16 cellular contexts compared by ENCODE assay signal in genomic region chr10:17239276-17239660, GRCh38. TPM values are rescaled to one million over a fixed set of nuclear protein-coding genes. Genes with fewer than 3 reads are reported as not detected.
A peak's percentile ranks its signal among the peaks of the same experiment; 100 is the strongest.
DNase-seq lines count a peak whose midpoint lies in the region; ATAC-seq, FAIRE-seq and TF ChIP-seq lines count a peak whose summit lies in the region.
"Had no signal": no experiment of that assay in that cellular context is flagged by ENCODE, and none has a peak within 500 bp of the region (broad histone marks: within the 10 kb centered on the region; RNA-seq: fewer than 3 reads in every experiment).

No MANE protein-coding gene starts in this region.

- FAIRE-seq in K562 (lab: Jason Lieb, UNC): no peak
- FAIRE-seq: GM12878 had no signal

- no peak overlapping the region for H2AK5ac ChIP-seq in mesenchymal stem cell (ENCODE audit: low read length, severe bottlenecking)

- no peak overlapping the region for H2BK120ac ChIP-seq in mesenchymal stem cell (ENCODE audit: low read depth, low read length)

- no peak overlapping the region for H2BK5ac ChIP-seq in mesenchymal stem cell (ENCODE audit: low read depth, low read length, poor library complexity, severe bottlenecking)

- H3K4me2 ChIP-seq in K562 (ENCODE audit: insufficient read depth, low read length): no peak overlapping the region
- H3K4me2 ChIP-seq in mesenchymal stem cell (ENCODE audit: low read length, poor library complexity, severe bottlenecking): no peak overlapping the region

- in situ Hi-C loops in K562 (cut with MboI): no loop called here

- H3K4me1 ChIP-seq in K562 (replicated peaks in 1 of 2; ENCODE audit: control insufficient read depth in 2 of 2, insufficient read depth in 2 of 2, low read length in 2 of 2): peaks cover 0 to 9% of the 10 kb centered on the region in 2 experiments; a peak in 3 of 5 replicates
- peaks cover 2% of the 10 kb centered on the region for H3K4me1 ChIP-seq in mesenchymal stem cell (ENCODE audit: control insufficient read depth, insufficient read depth, low read depth, low read length)
- peaks cover 0 to 47% (median 18%) of the 10 kb centered on the region in 4 donors for H3K4me1 ChIP-seq in tibial nerve

- no peak overlapping the region for H3K4me3 ChIP-seq in K562
- H3K4me3 ChIP-seq in mesenchymal stem cell (ENCODE audit: insufficient read depth in 1 of 2, low read depth in 1 of 2, low read length in 2 of 2): no peak overlapping the region
- H3K4me3 ChIP-seq in tibial nerve: no peak overlapping the region
- H3K4me3 ChIP-seq: GM12878 had no signal

- H2BK12ac ChIP-seq in mesenchymal stem cell (ENCODE audit: low read length in 2 of 2): no peak overlapping the region

- H3K14ac ChIP-seq in mesenchymal stem cell (ENCODE audit: low read length in 2 of 2): no peak overlapping the region

- H3K4ac ChIP-seq in mesenchymal stem cell (ENCODE audit: low read depth in 1 of 2, low read length in 2 of 2): no peak overlapping the region

- DNase-seq in activated CD8-positive, alpha-beta T cell treated with anti-CD3 and anti-CD28 coated beads, Interleukin-2, amount 10 ng/mL, durations not matched to agents 7 days and 5 days: no peak
- DNase-seq in activated CD8-positive, alpha-beta T cell treated with anti-CD3 and anti-CD28 coated beads for 36 hours: no peak
- no peak for DNase-seq in K562 (ENCODE audit: extremely low read depth in 1 of 4, low spot score in 3 of 4)
- DNase-seq in mesenchymal stem cell: no peak
- DNase-seq in tibial nerve (ENCODE audit: low spot score in 2 of 2): no peak
- no peak for DNase-seq in inferior parietal cortex (ENCODE audit: extremely low spot score)
- DNase-seq in NCI-H1105 (lab: John Stamatoyannopoulos, UW): no peak
- no peak for DNase-seq in kidney tubule cell (ENCODE audit: low spot score)
- DNase-seq: activated CD4-positive, alpha-beta T cell treated with anti-CD3 and anti-CD28 coated beads, Interleukin-2, amount 50 U/mL, for 48 hours; left ventricle myocardium superior; NCI-H1048; NCI-H446 treated with DMSO at 0.1 percent for 48 hours; stimulated activated naive CD4-positive, alpha-beta T cell treated with Interleukin-2 at 50 U/mL for 16 hours had no signal

- H3K9me1 ChIP-seq in K562 (ENCODE audit: control insufficient read depth, insufficient read depth, low read length): no peaks in the 10 kb centered on the region

- no peaks in the 10 kb centered on the region for H3K79me2 ChIP-seq in K562 (ENCODE audit: control insufficient read depth, insufficient read depth, low read length)

- no peak for TF ChIP-seq POLR2A in K562 (conservative IDR thresholded peaks at IDR 0.05)
- no peak for TF ChIP-seq POLR2A in tibial nerve (IDR thresholded peaks at IDR 0.05)

- peak overlapping the region; percentile 35 for H3K27ac Mint-ChIP-seq in activated CD8-positive, alpha-beta T cell treated with anti-CD3 and anti-CD28 coated beads, Interleukin-2, amount 10 ng/mL, durations not matched to agents 7 days and 5 days
- no peak overlapping the region for H3K27ac Mint-ChIP-seq in activated CD8-positive, alpha-beta T cell treated with anti-CD3 and anti-CD28 coated beads for 36 hours
- H3K27ac Mint-ChIP-seq: activated T-helper 2 cell treated with anti-CD3 and anti-CD28 coated beads, Interferon-gamma antibody, Interleukin-2, Interleukin-4, amounts not matched to agents 10 μg/mL and 5 μg/mL and 100 μg/mL, durations not matched to agents 14 hours and 24 hours and 36 hours had no signal

- H3K27me3 Mint-ChIP-seq in activated CD8-positive, alpha-beta T cell treated with anti-CD3 and anti-CD28 coated beads, Interleukin-2, amount 10 ng/mL, durations not matched to agents 7 days and 5 days (ENCODE audit: low read depth): no peaks in the 10 kb centered on the region
- no peaks in the 10 kb centered on the region for H3K27me3 Mint-ChIP-seq in activated CD8-positive, alpha-beta T cell treated with anti-CD3 and anti-CD28 coated beads for 36 hours

- intact Hi-C loops in activated CD8-positive, alpha-beta T cell treated with anti-CD3 and anti-CD28 coated beads for 36 hours (cut with micrococcal nuclease): loop anchor here (10.0 kb wide), 1 partner anchor 406 kb away; the partner anchor contains the start of gene STAM
- intact Hi-C loops in K562 (cut with micrococcal nuclease): no loop called here

- H3K9ac ChIP-seq in K562 (ENCODE audit: insufficient read depth in 1 of 2, low read depth in 2 of 2, low read length in 2 of 2): no peak overlapping the region
- peak overlapping the region; percentile 99 for H3K9ac ChIP-seq in mesenchymal stem cell (ENCODE audit: low read length)

- 58% methylated on average over 2 of the region's 2 CpGs for WGBS in K562 (ENCODE audit: insufficient coverage, low coverage, missing lambda C conversion rate)
- 94% methylated on average over 2 of the region's 2 CpGs for WGBS in mesenchymal stem cell
- 71 to 78% methylated on average over 2 of the region's 2 CpGs for WGBS in tibial nerve, 2 donors

- no peak overlapping the region for H2BK15ac ChIP-seq in mesenchymal stem cell (ENCODE audit: low read depth, poor library complexity, severe bottlenecking)

- no peaks in the 10 kb centered on the region for H3K27me3 ChIP-seq in K562 (ENCODE audit: control insufficient read depth in 2 of 2, insufficient read depth in 2 of 2, low read length in 2 of 2)
- no peaks in the 10 kb centered on the region for H3K27me3 ChIP-seq in mesenchymal stem cell (ENCODE audit: control insufficient read depth in 1 of 2, insufficient read depth in 1 of 2, low read length in 2 of 2)
- no peaks in the 10 kb centered on the region for H3K27me3 ChIP-seq in tibial nerve

- H3K9me3 ChIP-seq in K562 (replicated peaks; ENCODE audit: control insufficient read depth, insufficient read depth, low read depth, low read length) (no peaks in the 10 kb centered on the region), mesenchymal stem cell (ENCODE audit: control insufficient read depth, low read length) (peaks cover 7% of the 10 kb centered on the region), tibial nerve (no peaks in the 10 kb centered on the region)

- no peaks in the 10 kb centered on the region for H3K79me1 ChIP-seq in mesenchymal stem cell (replicated peaks; ENCODE audit: low read length, poor library complexity, severe bottlenecking)

- H3K27ac ChIP-seq in K562 (ENCODE audit: extremely low read depth, low read depth, low read length) (no peak overlapping the region), mesenchymal stem cell (ENCODE audit: low read length, poor library complexity, severe bottlenecking) (peak overlapping the region; percentile 82), tibial nerve (peak overlapping the region; percentile 54 to 100 (median 77))
- H3K27ac ChIP-seq: 22Rv1 had no signal

- peaks cover 35% of the 10 kb centered on the region for H3K4me1 Mint-ChIP-seq in activated CD8-positive, alpha-beta T cell treated with anti-CD3 and anti-CD28 coated beads, Interleukin-2, amount 10 ng/mL, durations not matched to agents 7 days and 5 days (ENCODE audit: low read depth)
- H3K4me1 Mint-ChIP-seq in activated CD8-positive, alpha-beta T cell treated with anti-CD3 and anti-CD28 coated beads for 36 hours (ENCODE audit: low read depth): peaks cover 26% of the 10 kb centered on the region

- H3K36me3 Mint-ChIP-seq in activated CD8-positive, alpha-beta T cell treated with anti-CD3 and anti-CD28 coated beads, Interleukin-2, amount 10 ng/mL, durations not matched to agents 7 days and 5 days (ENCODE audit: low read depth): peaks cover 48% of the 10 kb centered on the region
- H3K36me3 Mint-ChIP-seq in activated CD8-positive, alpha-beta T cell treated with anti-CD3 and anti-CD28 coated beads for 36 hours (ENCODE audit: low read depth): peaks cover 27% of the 10 kb centered on the region

- no peak for TF ChIP-seq RAD21 in K562 (CRISPR knock-in tag; conservative IDR thresholded peaks at IDR 0.05 in 1 of 2, IDR thresholded peaks at IDR 0.05 in 1 of 2)

- no peak overlapping the region for H4K91ac ChIP-seq in mesenchymal stem cell (ENCODE audit: low read length)

- BruUV-seq in K562 (replicated peaks; lab: Mats Ljungman, UMichigan): no TSS peak

- no peak for TF ChIP-seq CTCF in activated CD8-positive, alpha-beta T cell treated with anti-CD3 and anti-CD28 coated beads for 36 hours (IDR thresholded peaks at IDR 0.05)
- TF ChIP-seq CTCF in K562 (IDR thresholded peaks at IDR 0.05 in 2 of 3, conservative IDR thresholded peaks at IDR 0.05 in 1 of 3; ENCODE audit: insufficient read depth in 2 of 3, low read depth in 1 of 3, low read length in 3 of 3) (no peak), tibial nerve (IDR thresholded peaks at IDR 0.05) (no peak)

- POLR2A ChIA-PET in activated CD8-positive, alpha-beta T cell treated with anti-CD3 and anti-CD28 coated beads, Interleukin-2, amount 10 ng/mL, durations not matched to agents 7 days and 5 days (lab: Charles Lee): no interaction called here
- POLR2A ChIA-PET in activated CD8-positive, alpha-beta T cell treated with anti-CD3 and anti-CD28 coated beads for 36 hours (lab: Charles Lee): no interaction called here
- POLR2A ChIA-PET in K562 (lab: Yijun Ruan, JAX): interaction anchor here (1.2 to 1.3 kb wide), 2 partner anchors 8 to 38 kb away, joined by 4 to 5 read pairs; partner anchors contain the start of gene TRDMT1

- no peaks in the 10 kb centered on the region for H3K9me3 Mint-ChIP-seq in activated CD8-positive, alpha-beta T cell treated with anti-CD3 and anti-CD28 coated beads, Interleukin-2, amount 10 ng/mL, durations not matched to agents 7 days and 5 days (ENCODE audit: insufficient read depth)
- no peaks in the 10 kb centered on the region for H3K9me3 Mint-ChIP-seq in activated CD8-positive, alpha-beta T cell treated with anti-CD3 and anti-CD28 coated beads for 36 hours
- H3K9me3 Mint-ChIP-seq: activated T-helper 2 cell treated with anti-CD3 and anti-CD28 coated beads, Interferon-gamma antibody, Interleukin-2, Interleukin-4, amounts not matched to agents 10 μg/mL and 5 μg/mL and 100 μg/mL, durations not matched to agents 14 hours and 24 hours and 36 hours had no signal

- H3K4me3 Mint-ChIP-seq in activated CD8-positive, alpha-beta T cell treated with anti-CD3 and anti-CD28 coated beads, Interleukin-2, amount 10 ng/mL, durations not matched to agents 7 days and 5 days: no peak overlapping the region
- no peak overlapping the region for H3K4me3 Mint-ChIP-seq in activated CD8-positive, alpha-beta T cell treated with anti-CD3 and anti-CD28 coated beads for 36 hours

- no peaks in the 10 kb centered on the region for H4K20me1 ChIP-seq in K562 (replicated peaks; ENCODE audit: control insufficient read depth, insufficient read depth, low read length)

- no peak overlapping the region for H4K8ac ChIP-seq in mesenchymal stem cell (ENCODE audit: low read length)

- H3K18ac ChIP-seq in mesenchymal stem cell (ENCODE audit: low read depth in 1 of 2, low read length in 2 of 2): no peak overlapping the region

- TF ChIP-seq EP300 in K562 (IDR thresholded peaks at IDR 0.05; ENCODE audit: low read length) (no peak), tibial nerve (IDR thresholded peaks at IDR 0.05) (no peak)

- no peak overlapping the region for H3K23ac ChIP-seq in mesenchymal stem cell (ENCODE audit: low read length in 2 of 2)

- H3K36me3 ChIP-seq in K562 (ENCODE audit: control insufficient read depth, insufficient read depth, low read length) (peaks cover 33% of the 10 kb centered on the region), mesenchymal stem cell (ENCODE audit: control insufficient read depth in 1 of 2, insufficient read depth in 2 of 2, low read depth in 1 of 2, low read length in 2 of 2) (peaks cover 9 to 38% of the 10 kb centered on the region in 2 experiments), tibial nerve (peaks cover 4 to 48% (median 15%) of the 10 kb centered on the region in 3 donors)

- CTCF ChIA-PET in activated CD8-positive, alpha-beta T cell treated with anti-CD3 and anti-CD28 coated beads, Interleukin-2, amount 10 ng/mL, durations not matched to agents 7 days and 5 days (lab: Charles Lee): no interaction called here
- CTCF ChIA-PET in activated CD8-positive, alpha-beta T cell treated with anti-CD3 and anti-CD28 coated beads for 36 hours (lab: Charles Lee): no interaction called here
- CTCF ChIA-PET in K562 (lab: Yijun Ruan, JAX; ENCODE audit: low intra/inter-chr PET ratio): no interaction called here

- H2AFZ ChIP-seq in K562 (ENCODE audit: low read depth, low read length) (0 out of 2 replicates have a peak overlapping the region, but pooled peaks have one; percentile 13), mesenchymal stem cell (ENCODE audit: low read depth, low read length) (no peak overlapping the region)

- ATAC-seq in activated CD8-positive, alpha-beta T cell treated with anti-CD3 and anti-CD28 coated beads, Interleukin-2, amount 10 ng/mL, durations not matched to agents 7 days and 5 days: no peak
- ATAC-seq in activated CD8-positive, alpha-beta T cell treated with anti-CD3 and anti-CD28 coated beads for 36 hours: no peak
- no peak for ATAC-seq in K562

RNA-seq across cellular contexts. Expression of gene VIM, which starts 11.2 kb away (rescaled TPM):
- 1,000 to 10,000 TPM; 2,550 to 2,568 TPM for total RNA-seq in activated CD8-positive, alpha-beta T cell treated with anti-CD3 and anti-CD28 coated beads, Interleukin-2, amount 10 ng/mL, durations not matched to agents 7 days and 5 days
- 100 to 1,000 TPM; 590 to 602 TPM for total RNA-seq in activated CD8-positive, alpha-beta T cell treated with anti-CD3 and anti-CD28 coated beads for 36 hours
- 119 and 160 TPM in 2 replicates for total RNA-seq in K562 (2011; cell fraction: chromatin; rRNA removed; ENCODE audit: low replicate concordance)
- total RNA-seq in K562 (2011; cell fraction: nucleolus; rRNA removed): 119 and 169 TPM in 2 replicates
- total RNA-seq in K562 (2011; cell fraction: nucleoplasm; rRNA removed): 116 and 178 TPM in 2 replicates
- total RNA-seq in K562 (2014; rRNA removed): 604 and 655 TPM in 2 replicates
- 264 and 301 TPM in 2 replicates for total RNA-seq in K562 (2014; rRNA removed; fragmentation: Illumina TruSeq; extraction: Trizol)
- 441 and 490 TPM in 2 replicates for total RNA-seq in K562 (2015; rRNA removed; fragmentation: Illumina TruSeq; extraction: Trizol)
- 571 and 621 TPM in 2 replicates for total RNA-seq in K562 (2021)
- polyA plus RNA-seq in K562 (2011; rRNA removed): 300 and 518 TPM in 2 replicates
- polyA plus RNA-seq in K562 (2011; cell fraction: cytosol; rRNA removed): 296 and 577 TPM in 2 replicates
- 267 and 332 TPM in 2 replicates for polyA plus RNA-seq in K562 (2011; cell fraction: nucleus; rRNA removed)
- 869 and 1,478 TPM in 2 replicates for polyA plus RNA-seq in K562 (2012)
- 458 and 481 TPM in 2 replicates for polyA plus RNA-seq in K562 (2014; fragmentation: Illumina TruSeq; extraction: Trizol)
- polyA plus RNA-seq in K562 (2014; fragmentation: Nextera tagmentation; extraction: Ambion mirVana): 100 to 1,000 TPM in 1 of 2 experiments, 10 to 100 TPM in 1; 86.0 to 123 TPM
- 275 and 383 TPM in 2 replicates for polyA plus RNA-seq in K562 (2014; rRNA removed)
- 448 and 611 TPM in 2 replicates for polyA minus RNA-seq in K562 (2011; rRNA and poly(A)+ RNA removed)
- 361 and 458 TPM in 2 replicates for polyA minus RNA-seq in K562 (2011; cell fraction: cytosol; rRNA and poly(A)+ RNA removed)
- polyA minus RNA-seq in K562 (2011; cell fraction: nucleus; rRNA and poly(A)+ RNA removed): 168 and 199 TPM in 2 replicates
- polyA plus RNA-seq in mesenchymal stem cell (2013, experiment 1 of 2): 5,108 TPM
- polyA plus RNA-seq in mesenchymal stem cell (2013, experiment 2 of 2): 5,084 TPM
- 1,000 to 10,000 TPM; 6,350 to 8,587 (median 8,002) TPM for total RNA-seq in tibial nerve

RNA-seq across cellular contexts. Expression of gene TRDMT1, which starts 37.8 kb away (rescaled TPM):
- 10 to 100 TPM; 11.6 to 13.6 TPM for total RNA-seq in activated CD8-positive, alpha-beta T cell treated with anti-CD3 and anti-CD28 coated beads, Interleukin-2, amount 10 ng/mL, durations not matched to agents 7 days and 5 days
- total RNA-seq in activated CD8-positive, alpha-beta T cell treated with anti-CD3 and anti-CD28 coated beads for 36 hours: 1 to 10 TPM; 4.4 to 4.5 TPM
- total RNA-seq in K562 (2011; cell fraction: chromatin; rRNA removed; ENCODE audit: low replicate concordance): 5.7 and 18.9 TPM in 2 replicates
- total RNA-seq in K562 (2011; cell fraction: nucleolus; rRNA removed): 2.3 and 4.5 TPM in 2 replicates
- 10.6 and 14.4 TPM in 2 replicates for total RNA-seq in K562 (2011; cell fraction: nucleoplasm; rRNA removed)
- total RNA-seq in K562 (2014; rRNA removed) (5.6 and 6.9 TPM in 2 replicates), K562 (2014; rRNA removed; fragmentation: Illumina TruSeq; extraction: Trizol) (10.5 and 10.7 TPM in 2 replicates), K562 (2015; rRNA removed; fragmentation: Illumina TruSeq; extraction: Trizol) (5.6 and 7.0 TPM in 2 replicates), K562 (2021) (9.1 and 10.2 TPM in 2 replicates), tibial nerve (10 to 100 TPM; 12.9 to 17.5 (median 16.0) TPM)
- polyA plus RNA-seq in K562 (2011; rRNA removed) (6.9 and 12.6 TPM in 2 replicates), K562 (2014; fragmentation: Illumina TruSeq; extraction: Trizol) (6.5 and 9.6 TPM in 2 replicates), K562 (2014; fragmentation: Nextera tagmentation; extraction: Ambion mirVana) (1 to 10 TPM; 8.7 to 9.3 TPM), K562 (2014; rRNA removed) (5.4 and 6.2 TPM in 2 replicates)
- polyA plus RNA-seq in K562 (2011; cell fraction: cytosol; rRNA removed): 1.8 and 2.4 TPM in 2 replicates
- 5.4 and 6.7 TPM in 2 replicates for polyA plus RNA-seq in K562 (2011; cell fraction: nucleus; rRNA removed)
- 4.1 and 6.4 TPM in 2 replicates for polyA plus RNA-seq in K562 (2012)
- 10.9 and 12.3 TPM in 2 replicates for polyA minus RNA-seq in K562 (2011; rRNA and poly(A)+ RNA removed)
- polyA minus RNA-seq in K562 (2011; cell fraction: cytosol; rRNA and poly(A)+ RNA removed): 4.1 and 7.2 TPM in 2 replicates
- polyA minus RNA-seq in K562 (2011; cell fraction: nucleus; rRNA and poly(A)+ RNA removed): 7.5 and 12.0 TPM in 2 replicates
- 4.6 TPM for polyA plus RNA-seq in mesenchymal stem cell (2013, experiment 1 of 2)
- 4.0 TPM for polyA plus RNA-seq in mesenchymal stem cell (2013, experiment 2 of 2)
